Comparison of ENCODE assay signal across 7 cellular contexts in the genomic region with DNA sequence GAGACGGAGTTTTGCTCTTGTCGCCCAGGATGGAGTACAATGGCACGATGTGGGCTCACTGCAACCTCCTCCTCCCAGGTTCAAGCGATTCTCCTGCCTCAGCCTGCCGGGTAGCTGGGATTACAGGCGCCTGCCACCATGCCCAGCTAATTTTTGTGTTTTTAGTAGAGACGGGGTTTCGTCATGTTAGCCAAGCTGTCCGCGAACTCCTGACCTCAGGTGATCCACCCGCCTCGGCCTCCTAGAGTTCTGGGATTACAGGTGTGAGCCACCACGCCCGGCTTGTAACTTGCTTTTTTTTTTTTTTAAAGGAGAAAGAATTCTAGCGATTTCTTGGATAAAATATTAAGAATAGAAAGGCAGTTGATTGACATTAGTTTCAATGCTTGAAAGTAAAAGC. TPM values are rescaled to one million over a fixed set of nuclear protein-coding genes. Genes with fewer than 3 reads are reported as not detected.
DNase-seq lines count a peak whose midpoint lies in the region; ATAC-seq and TF ChIP-seq lines count a peak whose summit lies in the region.
"Not testable (repeated sequence)": the region's sequence is repeated elsewhere in the genome, so short reads cannot be mapped to it uniquely, and the experiment has no call there.

No MANE protein-coding gene starts in this region.

- WGBS in heart right ventricle, 2 donors = 80% methylated on average over 15 of the region's 15 CpGs
- 37 to 77% methylated on average over 15 of the region's 15 CpGs for WGBS in sigmoid colon, 2 donors

- H3K79me2 ChIP-seq in DOHH2 (ENCODE audit: control insufficient read depth, low read length) (peaks cover 23% of the 10 kb centered on the region), OCI-LY1 (ENCODE audit: insufficient read depth, low read length) (peaks cover 12% of the 10 kb centered on the region; the same call in 1 of the 2 replicates)

- H3K27ac ChIP-seq in DOHH2 (ENCODE audit: low read depth, low read length); OCI-LY1 (ENCODE audit: low read depth, low read length, poor library complexity, severe bottlenecking); naive thymus-derived CD4-positive, alpha-beta T cell (ENCODE audit: low read depth, low read length): not testable (repeated sequence)
- H3K27ac ChIP-seq in heart right ventricle = peak overlapping the region in 6 of 10 donors; percentile 62 to 96 (median 91)
- H3K27ac ChIP-seq in sigmoid colon = peak overlapping the region in 2 of 4 donors; percentile 83 to 89

- H3K9ac ChIP-seq in OCI-LY1 (ENCODE audit: low read length) = not testable (repeated sequence)

- not testable (repeated sequence) for TF ChIP-seq POLR2A in sigmoid colon (IDR thresholded peaks at IDR 0.05)

- ATAC-seq in heart right ventricle; naive thymus-derived CD4-positive, alpha-beta T cell: not testable (repeated sequence)

- intact Hi-C loops in heart right ventricle (cut with DNase I); naive thymus-derived CD4-positive, alpha-beta T cell (cut with micrococcal nuclease); sigmoid colon (cut with DNase I): not testable (repeated sequence)

- POLR2A ChIA-PET in activated CD4-positive, alpha-beta T cell treated with anti-CD3 and anti-CD28 coated beads, Interleukin-2, amount 10 ng/mL, durations not matched to agents 7 days and 5 days (lab: Charles Lee) = not testable (repeated sequence)
- POLR2A ChIA-PET in naive thymus-derived CD4-positive, alpha-beta T cell (lab: Charles Lee) = interaction anchor here (1.2 to 1.7 kb wide), 3 partner anchors 13 to 1085 kb away, joined by 3 to 4 read pairs (median 4); no protein-coding TSS in a partner anchor

- H3K4me2 ChIP-seq in DOHH2 (ENCODE audit: low read length) = peak overlapping the region; percentile 100
- peak overlapping the region; percentile 82; the same call in 1 of the 2 replicates for H3K4me2 ChIP-seq in OCI-LY1 (ENCODE audit: low read length)

- H3K9me3 Mint-ChIP-seq in activated CD4-positive, alpha-beta T cell treated with anti-CD3 and anti-CD28 coated beads, Interleukin-2, amount 10 ng/mL, durations not matched to agents 7 days and 5 days; chondrocyte (ENCODE audit: low read depth): not testable (repeated sequence)
- peaks cover 0 to 14% (median 2%) of the 10 kb centered on the region in 11 donors for H3K9me3 Mint-ChIP-seq in naive thymus-derived CD4-positive, alpha-beta T cell

- not testable (repeated sequence) for H3K27me3 ChIP-seq in DOHH2 (ENCODE audit: control insufficient read depth, low read length); OCI-LY1 (ENCODE audit: insufficient read depth, low read length); heart right ventricle; naive thymus-derived CD4-positive, alpha-beta T cell (ENCODE audit: control insufficient read depth in 2 of 2, insufficient read depth in 2 of 2, low read length in 2 of 2); sigmoid colon

- peaks cover 37% of the 10 kb centered on the region for H3K4me1 ChIP-seq in DOHH2 (ENCODE audit: control insufficient read depth, low read length)
- H3K4me1 ChIP-seq in OCI-LY1 (ENCODE audit: insufficient read depth, low read length, severe bottlenecking) = peaks cover 29% of the 10 kb centered on the region
- peaks cover 0 to 39% (median 32%) of the 10 kb centered on the region in 9 donors for H3K4me1 ChIP-seq in heart right ventricle
- H3K4me1 ChIP-seq in naive thymus-derived CD4-positive, alpha-beta T cell (ENCODE audit: control insufficient read depth in 2 of 2, insufficient read depth in 2 of 2, low read length in 2 of 2) = peaks cover 10 to 14% of the 10 kb centered on the region in 2 donors
- peaks cover 0 to 18% (median 12%) of the 10 kb centered on the region in 4 donors for H3K4me1 ChIP-seq in sigmoid colon

- not testable (repeated sequence) for H3K36me3 ChIP-seq in DOHH2 (ENCODE audit: control insufficient read depth, low read length); OCI-LY1 (ENCODE audit: insufficient read depth, low read length); heart right ventricle; naive thymus-derived CD4-positive, alpha-beta T cell (ENCODE audit: control insufficient read depth in 2 of 3, insufficient read depth in 3 of 3, low read length in 3 of 3); sigmoid colon

- not testable (repeated sequence) for H2AFZ ChIP-seq in OCI-LY1 (ENCODE audit: low read length)

- not testable (repeated sequence) for TF ChIP-seq EP300 in sigmoid colon (IDR thresholded peaks at IDR 0.05)

- peaks cover 16% of the 10 kb centered on the region for H3K27me3 Mint-ChIP-seq in activated CD4-positive, alpha-beta T cell treated with anti-CD3 and anti-CD28 coated beads, Interleukin-2, amount 10 ng/mL, durations not matched to agents 7 days and 5 days
- not testable (repeated sequence) for H3K27me3 Mint-ChIP-seq in chondrocyte (ENCODE audit: low read depth)
- peaks cover 8 to 30% (median 18%) of the 10 kb centered on the region in 5 donors for H3K27me3 Mint-ChIP-seq in naive thymus-derived CD4-positive, alpha-beta T cell

- H3K4me3 ChIP-seq in DOHH2 (ENCODE audit: low read length) (peak overlapping the region; percentile 89), OCI-LY1 (ENCODE audit: low read depth, low read length, poor library complexity, severe bottlenecking) (peak overlapping the region; percentile 73), heart right ventricle (peak overlapping the region in 7 of 10 donors; percentile 76 to 91 (median 85)), sigmoid colon (peak overlapping the region in 3 of 4 donors; percentile 67 to 94 (median 88))
- H3K4me3 ChIP-seq in naive thymus-derived CD4-positive, alpha-beta T cell (ENCODE audit: low read length) = not testable (repeated sequence)

- peaks cover 33% of the 10 kb centered on the region for H3K4me1 Mint-ChIP-seq in activated CD4-positive, alpha-beta T cell treated with anti-CD3 and anti-CD28 coated beads, Interleukin-2, amount 10 ng/mL, durations not matched to agents 7 days and 5 days
- peaks cover 40% of the 10 kb centered on the region for H3K4me1 Mint-ChIP-seq in chondrocyte (ENCODE audit: low read depth)
- peaks cover 29 to 43% (median 36%) of the 10 kb centered on the region in 7 donors for H3K4me1 Mint-ChIP-seq in naive thymus-derived CD4-positive, alpha-beta T cell

- not testable (repeated sequence) for H3K36me3 Mint-ChIP-seq in activated CD4-positive, alpha-beta T cell treated with anti-CD3 and anti-CD28 coated beads, Interleukin-2, amount 10 ng/mL, durations not matched to agents 7 days and 5 days (ENCODE audit: low read depth); chondrocyte (ENCODE audit: low read depth); naive thymus-derived CD4-positive, alpha-beta T cell

- not testable (repeated sequence) for H3K27ac Mint-ChIP-seq in activated CD4-positive, alpha-beta T cell treated with anti-CD3 and anti-CD28 coated beads, Interleukin-2, amount 10 ng/mL, durations not matched to agents 7 days and 5 days
- peak overlapping the region; percentile 99 for H3K27ac Mint-ChIP-seq in chondrocyte (ENCODE audit: unreplicated experiment)
- H3K27ac Mint-ChIP-seq in naive thymus-derived CD4-positive, alpha-beta T cell = peak overlapping the region in 4 of 9 donors; percentile 89 to 93 (median 91)

- not testable (repeated sequence) for H3K9me3 ChIP-seq in DOHH2 (ENCODE audit: control insufficient read depth, insufficient read depth, low read length); OCI-LY1 (ENCODE audit: low read length); heart right ventricle; naive thymus-derived CD4-positive, alpha-beta T cell (ENCODE audit: control insufficient read depth in 2 of 3, low read length in 3 of 3); sigmoid colon

- H3K4me3 Mint-ChIP-seq in activated CD4-positive, alpha-beta T cell treated with anti-CD3 and anti-CD28 coated beads, Interleukin-2, amount 10 ng/mL, durations not matched to agents 7 days and 5 days = peak overlapping the region; percentile 87
- peak overlapping the region; percentile 81 for H3K4me3 Mint-ChIP-seq in chondrocyte (ENCODE audit: unreplicated experiment)
- H3K4me3 Mint-ChIP-seq in naive thymus-derived CD4-positive, alpha-beta T cell = peak overlapping the region in 8 of 10 donors; percentile 89 to 97 (median 92)

- not testable (repeated sequence) for H3F3A ChIP-seq in DOHH2 (ENCODE audit: control insufficient read depth, insufficient read depth); OCI-LY1 (ENCODE audit: insufficient read depth, low read length)

- CTCF ChIA-PET in activated CD4-positive, alpha-beta T cell treated with anti-CD3 and anti-CD28 coated beads, Interleukin-2, amount 10 ng/mL, durations not matched to agents 7 days and 5 days (lab: Charles Lee) = interaction anchor here (0.6 to 2.0 kb wide), 4 partner anchors 12 to 978 kb away, joined by 3 to 7 read pairs (median 3); no protein-coding TSS in a partner anchor
- CTCF ChIA-PET in naive thymus-derived CD4-positive, alpha-beta T cell (lab: Charles Lee) = not testable (repeated sequence)

- TF ChIP-seq CTCF in DOHH2 (IDR thresholded peaks at IDR 0.05; ENCODE audit: low read depth, low read length, poor library complexity, severe bottlenecking); OCI-LY1 (IDR thresholded peaks at IDR 0.05; ENCODE audit: low read length); chondrocyte (IDR thresholded peaks at IDR 0.05); heart right ventricle (IDR thresholded peaks at IDR 0.05); sigmoid colon (IDR thresholded peaks at IDR 0.05): not testable (repeated sequence)

- not testable (repeated sequence) for DNase-seq in activated CD4-positive, alpha-beta T cell treated with anti-CD3 and anti-CD28 coated beads, Interleukin-2, amount 10 ng/mL, durations not matched to agents 7 days and 5 days; chondrocyte (ENCODE audit: low spot score); heart right ventricle; naive thymus-derived CD4-positive, alpha-beta T cell; sigmoid colon

- H3K9me2 ChIP-seq in DOHH2 (replicated peaks; ENCODE audit: control insufficient read depth, low read length); OCI-LY1 (ENCODE audit: low read depth, low read length): not testable (repeated sequence)

- H4K20me1 ChIP-seq in DOHH2 (ENCODE audit: control insufficient read depth, insufficient read depth, low read depth, low read length); OCI-LY1 (ENCODE audit: insufficient read depth, low read length): not testable (repeated sequence)

RNA-seq across cellular contexts. Expression of a gene that starts 1.1 kb away (rescaled TPM):
- total RNA-seq in activated CD4-positive, alpha-beta T cell treated with anti-CD3 and anti-CD28 coated beads, Interleukin-2, amount 10 ng/mL, durations not matched to agents 7 days and 5 days = 10 to 100 TPM; 16.8 to 19.4 TPM
- total RNA-seq in chondrocyte (40.2 to 79.8 TPM (median 41.5 TPM) in 3 replicates), heart right ventricle (10 to 100 TPM; 12.8 to 32.4 (median 22.6) TPM), sigmoid colon (10 to 100 TPM; 10.9 to 16.6 (median 11.7) TPM)
- polyA plus RNA-seq in heart right ventricle (1 to 10 TPM; 1.9 to 4.8 TPM), sigmoid colon (1 to 10 TPM; 3.0 to 4.5 (median 4.4) TPM)
- 10 to 100 TPM; 23.0 to 50.7 (median 45.2) TPM for total RNA-seq in naive thymus-derived CD4-positive, alpha-beta T cell
- 10 to 100 TPM; 11.0 to 17.2 TPM for polyA plus RNA-seq in naive thymus-derived CD4-positive, alpha-beta T cell
